Comparison of ENCODE assay signal across 12 cellular contexts in the genomic region with DNA sequence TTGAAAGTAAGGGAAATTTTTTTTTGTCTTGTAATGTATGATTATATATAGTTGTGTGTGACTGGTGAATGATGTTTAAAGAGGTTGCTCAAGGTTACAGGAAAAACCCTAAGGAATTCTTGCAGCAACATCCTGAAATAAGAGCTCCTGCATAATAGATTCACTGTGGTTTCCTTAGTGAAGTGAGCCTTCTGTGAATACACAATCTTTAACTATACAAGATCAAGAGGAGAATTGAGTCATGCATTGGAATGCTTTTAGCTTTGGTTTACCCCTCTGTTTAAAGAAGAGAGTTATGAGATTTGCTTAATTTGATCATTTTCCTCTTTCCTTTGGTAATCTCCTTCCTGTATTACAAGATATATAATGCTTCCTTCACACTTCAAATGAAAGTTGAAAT.
A peak's percentile ranks its signal among the peaks of the same experiment; 100 is the strongest.
DNase-seq lines count a peak whose midpoint lies in the region; ATAC-seq and TF ChIP-seq lines count a peak whose summit lies in the region.
"Had no signal": no experiment of that assay in that cellular context is flagged by ENCODE, and none has a peak within 500 bp of the region (broad histone marks: within the 10 kb centered on the region; RNA-seq: fewer than 3 reads in every experiment).

No MANE protein-coding gene starts in this region.

- H3K27ac Mint-ChIP-seq in endothelial cell (ENCODE audit: unreplicated experiment) (peak overlapping the region; percentile 95), neural progenitor cell (peak overlapping the region; percentile 94)

- no peaks in the 10 kb centered on the region for H3K36me3 Mint-ChIP-seq in endothelial cell (ENCODE audit: low read depth, unreplicated experiment)
- no peaks in the 10 kb centered on the region for H3K36me3 Mint-ChIP-seq in neural progenitor cell

- H3K9ac ChIP-seq in neural progenitor cell, result no peak overlapping the region
- no peak overlapping the region for H3K9ac ChIP-seq in colonic mucosa (ENCODE audit: low read depth in 2 of 2, low read length in 2 of 2)
- H3K9ac ChIP-seq: parathyroid adenoma had no signal

- DNase-seq in EL (peak; percentile 34), NCI-H226 (peak; percentile 86), endothelial cell (ENCODE audit: low spot score) (no peak), neural progenitor cell (ENCODE audit: low spot score) (no peak), colonic mucosa (no peak), OCI-M1 (lab: John Stamatoyannopoulos, UW) (no peak), left cardiac atrium (no peak)
- DNase-seq: NCI-H1417, transverse colon had no signal

- intact Hi-C loops in colonic mucosa (cut with DNase I) (no loop called here), left cardiac atrium (cut with DNase I) (no loop called here)

- no peak overlapping the region for H3K4me3 Mint-ChIP-seq in endothelial cell (ENCODE audit: unreplicated experiment)
- no peak overlapping the region for H3K4me3 Mint-ChIP-seq in neural progenitor cell

- TF ChIP-seq CTCF in endothelial cell (IDR thresholded peaks at IDR 0.05; ENCODE audit: unreplicated experiment) (no peak), neural progenitor cell (IDR thresholded peaks at IDR 0.05) (no peak), colonic mucosa (IDR thresholded peaks at IDR 0.05) (no peak)

- H3K4me1 ChIP-seq in neural progenitor cell, result peaks cover 5% of the 10 kb centered on the region
- no peaks in the 10 kb centered on the region for H3K4me1 ChIP-seq in colonic mucosa
- H3K4me1 ChIP-seq: parathyroid adenoma, transverse colon had no signal

- no peaks in the 10 kb centered on the region for H3K9me3 Mint-ChIP-seq in endothelial cell (ENCODE audit: unreplicated experiment)
- no peaks in the 10 kb centered on the region for H3K9me3 Mint-ChIP-seq in neural progenitor cell

- H3K36me3 ChIP-seq in neural progenitor cell (no peaks in the 10 kb centered on the region), colonic mucosa (no peaks in the 10 kb centered on the region)
- H3K36me3 ChIP-seq: transverse colon had no signal

- H3K4me1 Mint-ChIP-seq in endothelial cell (ENCODE audit: unreplicated experiment) (peaks cover 17% of the 10 kb centered on the region), neural progenitor cell (peaks cover 35% of the 10 kb centered on the region)

- no peaks in the 10 kb centered on the region for H3F3A ChIP-seq in neural progenitor cell (ENCODE audit: low read depth)

- no peak overlapping the region for H2AFZ ChIP-seq in neural progenitor cell (replicated peaks)
- H2AFZ ChIP-seq: parathyroid adenoma had no signal

- no peak overlapping the region for H3K27ac ChIP-seq in neural progenitor cell
- no peak overlapping the region for H3K27ac ChIP-seq in colonic mucosa
- H3K27ac ChIP-seq: coronary artery, parathyroid adenoma, transverse colon had no signal

- H3K27me3 ChIP-seq in neural progenitor cell (no peaks in the 10 kb centered on the region), colonic mucosa (no peaks in the 10 kb centered on the region)
- H3K27me3 ChIP-seq: transverse colon had no signal

- H3K9me3 ChIP-seq in neural progenitor cell (ENCODE audit: low read depth), result no peaks in the 10 kb centered on the region
- no peaks in the 10 kb centered on the region for H3K9me3 ChIP-seq in colonic mucosa
- H3K9me3 ChIP-seq: transverse colon had no signal

- H3K4me2 ChIP-seq in neural progenitor cell, result no peak overlapping the region

- H3K79me2 ChIP-seq in neural progenitor cell (ENCODE audit: low read depth), result no peaks in the 10 kb centered on the region
- H3K79me2 ChIP-seq: parathyroid adenoma had no signal

- ATAC-seq in HG03175 (IDR thresholded peaks at IDR 0.05; ENCODE audit: unreplicated experiment), result no peak
- ATAC-seq in left cardiac atrium, result no peak

- H3K27me3 Mint-ChIP-seq in endothelial cell (ENCODE audit: unreplicated experiment) (no peaks in the 10 kb centered on the region), neural progenitor cell (ENCODE audit: insufficient read depth, low read depth) (no peaks in the 10 kb centered on the region)

- H3K4me3 ChIP-seq in neural progenitor cell (no peak overlapping the region), colonic mucosa (no peak overlapping the region)
- H3K4me3 ChIP-seq: coronary artery, transverse colon had no signal

- H4K20me1 ChIP-seq in neural progenitor cell (ENCODE audit: low read depth), result no peaks in the 10 kb centered on the region

Comparison
In these comparisons a context has a peak if more than half of its experiments do, and no peak if none do; other contexts are left out.
1. DNase-seq: peak in EL (single experiment) and NCI-H226 (single experiment); none in endothelial cell (single experiment), neural progenitor cell (single experiment), colonic mucosa (single experiment), OCI-M1 (single experiment) and left cardiac atrium (single experiment).